In genomic region chr2:212227755-212228154, GRCh38 we compare ENCODE assay signal across 9 cellular contexts.
A peak's percentile ranks its signal among the peaks of the same experiment; 100 is the strongest.
DNase-seq lines count a peak whose midpoint lies in the region; ATAC-seq and TF ChIP-seq lines count a peak whose summit lies in the region.
"Had no signal": no experiment of that assay in that cellular context is flagged by ENCODE, and none has a peak within 500 bp of the region (broad histone marks: within the 10 kb centered on the region; RNA-seq: fewer than 3 reads in every experiment).

No MANE protein-coding gene starts in this region.

- H3K9me3 ChIP-seq in lung (ENCODE audit: control insufficient read depth in 2 of 2, insufficient read depth in 1 of 2, low read length in 1 of 2) (no peaks in the 10 kb centered on the region), neural progenitor cell (ENCODE audit: low read depth) (no peaks in the 10 kb centered on the region), trophoblast cell (ENCODE audit: insufficient read depth, low read depth, low read length) (no peaks in the 10 kb centered on the region)

- H3K36me3 Mint-ChIP-seq in neural progenitor cell, result no peaks in the 10 kb centered on the region
- H3K36me3 Mint-ChIP-seq: activated naive CD4-positive, alpha-beta T cell treated with anti-CD3 and anti-CD28 coated beads, Interleukin-2, amount 50 U/mL, for 24 hours had no signal

- no peak overlapping the region for H3K4me3 ChIP-seq in lung
- H3K4me3 ChIP-seq in neural progenitor cell, result no peak overlapping the region
- no peak overlapping the region for H3K4me3 ChIP-seq in trophoblast cell (ENCODE audit: low read depth, low read length)

- H3K9me3 Mint-ChIP-seq in neural progenitor cell, result no peaks in the 10 kb centered on the region
- H3K9me3 Mint-ChIP-seq: activated naive CD4-positive, alpha-beta T cell treated with anti-CD3 and anti-CD28 coated beads, Interleukin-2, amount 50 U/mL, for 24 hours had no signal

- no peak overlapping the region for H3K23ac ChIP-seq in trophoblast cell (ENCODE audit: low read length)

- H3K27ac ChIP-seq in lung (ENCODE audit: low read depth in 1 of 2, low read length in 1 of 2) (no peak overlapping the region), neural progenitor cell (no peak overlapping the region), trophoblast cell (ENCODE audit: low read depth, low read length) (no peak overlapping the region)

- no peak overlapping the region for H3K27ac Mint-ChIP-seq in neural progenitor cell
- H3K27ac Mint-ChIP-seq: activated naive CD4-positive, alpha-beta T cell treated with anti-CD3 and anti-CD28 coated beads, Interleukin-2, amount 50 U/mL, for 24 hours had no signal

- H3K14ac ChIP-seq in trophoblast cell (ENCODE audit: low read length), result no peak overlapping the region

- H3K4me2 ChIP-seq in neural progenitor cell (no peak overlapping the region), trophoblast cell (ENCODE audit: low read length) (no peak overlapping the region)

- ATAC-seq in lung (ENCODE audit: insufficient read depth, low FRiP score), result no peak

- H3K18ac ChIP-seq in trophoblast cell (ENCODE audit: low read length), result no peak overlapping the region

- peak; percentile 75 for DNase-seq in DMS153 treated with DMSO at 0.1 percent for 48 hours (lab: John Stamatoyannopoulos, UW; ENCODE audit: unreplicated experiment)
- DNase-seq in NCI-H146 (lab: John Stamatoyannopoulos, UW), result peak; percentile 68
- peak; percentile 86 for DNase-seq in amniotic epithelial cell (ENCODE audit: low read depth)
- peak; percentile 62 for DNase-seq in lung (ENCODE audit: low spot score)
- no peak for DNase-seq in activated effector memory CD4-positive, alpha-beta T cell treated with Interleukin-2 at 50 U/mL for 16 hours
- DNase-seq in ecto neural progenitor cell (ENCODE audit: low spot score), result no peak
- DNase-seq in neural progenitor cell (ENCODE audit: low spot score), result no peak
- no peak for DNase-seq in trophoblast cell

- H3K36me3 ChIP-seq in lung (ENCODE audit: control insufficient read depth in 2 of 2, insufficient read depth in 2 of 2, low read length in 2 of 2) (no peaks in the 10 kb centered on the region), neural progenitor cell (no peaks in the 10 kb centered on the region), trophoblast cell (ENCODE audit: control insufficient read depth in 1 of 2, insufficient read depth in 2 of 2, low read length in 2 of 2) (no peaks in the 10 kb centered on the region)

- H3K4me1 ChIP-seq in lung (ENCODE audit: control insufficient read depth in 2 of 2, insufficient read depth in 2 of 2, low read length in 2 of 2) (peaks cover 0 to 5% of the 10 kb centered on the region in 2 donors), neural progenitor cell (no peaks in the 10 kb centered on the region), trophoblast cell (ENCODE audit: control insufficient read depth in 1 of 2, insufficient read depth in 2 of 2, low read length in 2 of 2) (no peaks in the 10 kb centered on the region)

- H4K20me1 ChIP-seq in neural progenitor cell (ENCODE audit: low read depth), result no peaks in the 10 kb centered on the region

- H2AFZ ChIP-seq in neural progenitor cell (replicated peaks) (no peak overlapping the region), trophoblast cell (ENCODE audit: insufficient read depth, low read length, poor library complexity) (no peak overlapping the region)

- no peaks in the 10 kb centered on the region for H3K79me1 ChIP-seq in trophoblast cell (ENCODE audit: low read length)

- no peak overlapping the region for H4K91ac ChIP-seq in trophoblast cell (ENCODE audit: low read depth, low read length)

- no peak overlapping the region for H2BK5ac ChIP-seq in trophoblast cell (ENCODE audit: low read depth, low read length, poor library complexity)

- H4K12ac ChIP-seq in trophoblast cell (ENCODE audit: low read depth, low read length), result no peak overlapping the region

- WGBS in lung, 2 donors, result 42 to 66% methylated on average over 4 of the region's 4 CpGs
- WGBS in trophoblast cell (ENCODE audit: extremely low coverage, insufficient coverage, insufficient read length), result no CpG with 5 or more reads among the region's 4 CpGs

- H3K79me2 ChIP-seq in neural progenitor cell (ENCODE audit: low read depth) (no peaks in the 10 kb centered on the region), trophoblast cell (ENCODE audit: control insufficient read depth, insufficient read depth, low read length, poor library complexity) (no peaks in the 10 kb centered on the region)

- no peak overlapping the region for H3K9ac ChIP-seq in neural progenitor cell
- no peak overlapping the region for H3K9ac ChIP-seq in trophoblast cell (ENCODE audit: low read length)

- no peaks in the 10 kb centered on the region for H3K27me3 Mint-ChIP-seq in neural progenitor cell (ENCODE audit: insufficient read depth, low read depth)
- H3K27me3 Mint-ChIP-seq: activated naive CD4-positive, alpha-beta T cell treated with anti-CD3 and anti-CD28 coated beads, Interleukin-2, amount 50 U/mL, for 24 hours had no signal

- no peak overlapping the region for H3K4me3 Mint-ChIP-seq in neural progenitor cell
- H3K4me3 Mint-ChIP-seq: activated naive CD4-positive, alpha-beta T cell treated with anti-CD3 and anti-CD28 coated beads, Interleukin-2, amount 50 U/mL, for 24 hours had no signal

- no peak overlapping the region for H3K4ac ChIP-seq in trophoblast cell (ENCODE audit: low read depth, low read length)

- TF ChIP-seq CTCF in lung (IDR thresholded peaks at IDR 0.05; ENCODE audit: control extremely low read depth, extremely low read depth), result no peak
- no peak for TF ChIP-seq CTCF in neural progenitor cell (IDR thresholded peaks at IDR 0.05)

- H4K8ac ChIP-seq in trophoblast cell (ENCODE audit: low read depth, low read length), result no peak overlapping the region

- no peak overlapping the region for H2BK12ac ChIP-seq in trophoblast cell (ENCODE audit: low read length)

- no peak overlapping the region for H2BK120ac ChIP-seq in trophoblast cell (ENCODE audit: insufficient read depth, low read length, poor library complexity)

- H2AK5ac ChIP-seq in trophoblast cell (ENCODE audit: low read length), result no peak overlapping the region

- no peaks in the 10 kb centered on the region for H3F3A ChIP-seq in neural progenitor cell (ENCODE audit: low read depth)

- peaks cover 12% of the 10 kb centered on the region for H3K4me1 Mint-ChIP-seq in neural progenitor cell
- H3K4me1 Mint-ChIP-seq: activated naive CD4-positive, alpha-beta T cell treated with anti-CD3 and anti-CD28 coated beads, Interleukin-2, amount 50 U/mL, for 24 hours had no signal

- H3K27me3 ChIP-seq in lung (ENCODE audit: control insufficient read depth, insufficient read depth), result no peaks in the 10 kb centered on the region
- no peaks in the 10 kb centered on the region for H3K27me3 ChIP-seq in neural progenitor cell
- H3K27me3 ChIP-seq in trophoblast cell (ENCODE audit: insufficient read depth, low read length), result no peaks in the 10 kb centered on the region

Comparison
In these comparisons a context has a peak if more than half of its experiments do, and no peak if none do; other contexts are left out.
1. DNase-seq: peak in DMS153 treated with DMSO at 0.1 percent for 48 hours (single experiment), NCI-H146 (single experiment), amniotic epithelial cell (single experiment) and lung (single experiment); none in activated effector memory CD4-positive, alpha-beta T cell treated with Interleukin-2 at 50 U/mL for 16 hours (single experiment), ecto neural progenitor cell (single experiment), neural progenitor cell (single experiment) and trophoblast cell (0 of 2).